20 cellular contexts compared by ENCODE assay signal in the genomic region with DNA sequence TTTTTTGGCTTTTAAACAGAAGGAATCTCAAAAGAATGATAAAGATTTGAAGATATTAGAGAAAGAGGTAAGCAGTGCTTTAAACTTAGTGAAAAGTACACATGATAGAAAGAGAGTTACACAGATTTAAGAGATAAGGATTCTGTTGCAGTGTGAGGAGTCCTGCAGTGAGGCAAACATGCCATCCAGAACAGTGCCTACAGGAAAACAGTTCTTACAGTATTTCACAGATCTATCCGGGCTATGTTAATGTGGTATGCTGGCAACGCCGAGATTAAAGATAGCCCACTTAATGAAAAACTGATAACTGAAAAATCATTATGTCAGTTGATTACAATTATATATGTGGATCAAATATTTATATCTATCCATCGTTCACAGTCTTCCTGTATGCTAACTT. TPM values are rescaled to one million over a fixed set of nuclear protein-coding genes. Genes with fewer than 3 reads are reported as not detected.
DNase-seq lines count a peak whose midpoint lies in the region; ATAC-seq, FAIRE-seq and TF ChIP-seq lines count a peak whose summit lies in the region.
"Had no signal": no experiment of that assay in that cellular context is flagged by ENCODE, and none has a peak within 500 bp of the region (broad histone marks: within the 10 kb centered on the region; RNA-seq: fewer than 3 reads in every experiment).

No MANE protein-coding gene starts in this region.

- H3K4me1 Mint-ChIP-seq in activated CD4-positive, alpha-beta memory T cell treated with anti-CD3 and anti-CD28 coated beads, Interleukin-2, amount 10 ng/mL, durations not matched to agents 7 days and 5 days, result peaks cover 39% of the 10 kb centered on the region
- H3K4me1 Mint-ChIP-seq in activated CD4-positive, alpha-beta memory T cell treated with anti-CD3 and anti-CD28 coated beads for 36 hours (ENCODE audit: low read depth), result peaks cover 15% of the 10 kb centered on the region
- H3K4me1 Mint-ChIP-seq in osteocyte (ENCODE audit: unreplicated experiment), result peaks cover 9% of the 10 kb centered on the region

- TF ChIP-seq EP300 in GM12878 (IDR thresholded peaks at IDR 0.05; ENCODE audit: borderline replicate concordance in 1 of 2, control insufficient read depth in 1 of 2, low read depth in 2 of 2, low read length in 2 of 2), result no peak

- H3K4me3 Mint-ChIP-seq in activated CD4-positive, alpha-beta memory T cell treated with anti-CD3 and anti-CD28 coated beads, Interleukin-2, amount 10 ng/mL, durations not matched to agents 7 days and 5 days, result no peak overlapping the region
- H3K4me3 Mint-ChIP-seq in activated CD4-positive, alpha-beta memory T cell treated with anti-CD3 and anti-CD28 coated beads for 36 hours, result no peak overlapping the region
- no peak overlapping the region for H3K4me3 Mint-ChIP-seq in osteocyte (ENCODE audit: unreplicated experiment)
- H3K4me3 Mint-ChIP-seq: CD14-positive monocyte had no signal

- CTCF ChIA-PET in activated CD4-positive, alpha-beta memory T cell treated with anti-CD3 and anti-CD28 coated beads, Interleukin-2, amount 10 ng/mL, durations not matched to agents 7 days and 5 days (lab: Charles Lee), result interaction anchor here (4.4 kb wide), 1 partner anchor 8 kb away, joined by 17 read pairs; the partner anchor contains the start of genes HMMR and NUDCD2
- CTCF ChIA-PET in activated CD4-positive, alpha-beta memory T cell treated with anti-CD3 and anti-CD28 coated beads for 36 hours (lab: Charles Lee), result interaction anchor here (1.4 kb wide), 1 partner anchor 38 kb away, joined by 4 read pairs; the partner anchor contains the start of gene MAT2B
- CTCF ChIA-PET in GM12878 (lab: Yijun Ruan, JAX), result interaction anchor here (1.1 to 1.5 kb wide), 4 partner anchors 7 to 40 kb away, joined by 3 to 4 read pairs (median 3); no protein-coding TSS in a partner anchor

- FAIRE-seq in GM12878 (lab: Jason Lieb, UNC), result no peak
- FAIRE-seq: A204.1, GM12892 had no signal

- WGBS in GM23248 (ENCODE audit: low coverage in 1 of 2, low lambda C conversion rate in 2 of 2, missing lambda C conversion rate in 2 of 2), 2 experiments, result 74 to 82% methylated on average over 4 of the region's 4 CpGs
- WGBS in GM12878 (ENCODE audit: insufficient coverage, insufficient replicate concordance, low lambda C conversion rate, missing lambda C conversion rate), result over 99% methylated on average over 4 of the region's 4 CpGs

- no peaks in the 10 kb centered on the region for H3K9me3 Mint-ChIP-seq in activated CD4-positive, alpha-beta memory T cell treated with anti-CD3 and anti-CD28 coated beads, Interleukin-2, amount 10 ng/mL, durations not matched to agents 7 days and 5 days
- no peaks in the 10 kb centered on the region for H3K9me3 Mint-ChIP-seq in activated CD4-positive, alpha-beta memory T cell treated with anti-CD3 and anti-CD28 coated beads for 36 hours
- H3K9me3 Mint-ChIP-seq in osteocyte (ENCODE audit: unreplicated experiment), result no peaks in the 10 kb centered on the region
- H3K9me3 Mint-ChIP-seq: CD14-positive monocyte had no signal

- H3K9me2 ChIP-seq in GM23248 (ENCODE audit: insufficient read depth), result no peaks in the 10 kb centered on the region

- H3K79me2 ChIP-seq in GM23248 (ENCODE audit: insufficient read depth) (peaks cover 26% of the 10 kb centered on the region), GM12878 (ENCODE audit: control insufficient read depth, insufficient read depth, low read length) (peaks cover 27% of the 10 kb centered on the region)

- no peaks in the 10 kb centered on the region for H3K36me3 ChIP-seq in GM23248 (ENCODE audit: low read depth)
- peaks cover 11 to 12% of the 10 kb centered on the region in 2 experiments; a peak in 3 of 4 replicates for H3K36me3 ChIP-seq in GM12878 (ENCODE audit: control insufficient read depth in 2 of 2, insufficient read depth in 2 of 2, low read length in 1 of 2)

- peaks cover 4% of the 10 kb centered on the region; the same call in 1 of the 2 replicates for H3F3A ChIP-seq in GM23248 (ENCODE audit: insufficient read depth)

- SMC1A ChIA-PET in GM12878 (lab: Charles Lee; ENCODE audit: uncharacterized antibody, unreplicated experiment), result interaction anchor here (0.7 to 4.2 kb wide), 7 partner anchors 10 to 52 kb away, joined by 3 to 17 read pairs (median 3); no protein-coding TSS in a partner anchor

- no TSS peak for BruUV-seq in GM12878 (replicated peaks; lab: Mats Ljungman, UMichigan)

- no peaks in the 10 kb centered on the region for H3K27me3 Mint-ChIP-seq in activated CD4-positive, alpha-beta memory T cell treated with anti-CD3 and anti-CD28 coated beads, Interleukin-2, amount 10 ng/mL, durations not matched to agents 7 days and 5 days
- no peaks in the 10 kb centered on the region for H3K27me3 Mint-ChIP-seq in activated CD4-positive, alpha-beta memory T cell treated with anti-CD3 and anti-CD28 coated beads for 36 hours
- H3K27me3 Mint-ChIP-seq in osteocyte (ENCODE audit: unreplicated experiment), result no peaks in the 10 kb centered on the region

- H3K4me2 ChIP-seq in GM23248 (ENCODE audit: unreplicated experiment) (no peak overlapping the region), GM12878 (ENCODE audit: control insufficient read depth, insufficient read depth) (no peak overlapping the region)

- in situ Hi-C loops in GM23248 (cut with MboI) (no loop called here), GM12878 (cut with MboI) (no loop called here)

- H3K4me3 ChIP-seq in GM23248, result no peak overlapping the region
- H3K4me3 ChIP-seq in GM12878, result no peak overlapping the region

- H3K27me3 ChIP-seq in GM23248 (replicated peaks; ENCODE audit: insufficient read depth), result no peaks in the 10 kb centered on the region
- no peaks in the 10 kb centered on the region for H3K27me3 ChIP-seq in GM12878 (replicated peaks in 1 of 2; ENCODE audit: control insufficient read depth in 2 of 2, insufficient read depth in 2 of 2, low read length in 1 of 2)

- no peak overlapping the region for H3K27ac ChIP-seq in GM23248
- no peak overlapping the region for H3K27ac ChIP-seq in GM12878 (ENCODE audit: control insufficient read depth, insufficient read depth)

- TF ChIP-seq RAD21 in GM12878 (IDR thresholded peaks at IDR 0.05; ENCODE audit: insufficient read depth, low read depth, low read length), result no peak

- TF ChIP-seq CTCF in GM12878 (IDR thresholded peaks at IDR 0.05 in 2 of 3, conservative IDR thresholded peaks at IDR 0.05 in 1 of 3; ENCODE audit: control insufficient read depth in 2 of 3, extremely low read depth in 1 of 3, insufficient read depth in 1 of 3, low read depth in 3 of 3, low read length in 3 of 3), result no peak
- no peak for TF ChIP-seq CTCF in osteocyte (IDR thresholded peaks at IDR 0.05)

- peaks cover 70% of the 10 kb centered on the region for H3K36me3 Mint-ChIP-seq in activated CD4-positive, alpha-beta memory T cell treated with anti-CD3 and anti-CD28 coated beads, Interleukin-2, amount 10 ng/mL, durations not matched to agents 7 days and 5 days (ENCODE audit: low read depth)
- H3K36me3 Mint-ChIP-seq in activated CD4-positive, alpha-beta memory T cell treated with anti-CD3 and anti-CD28 coated beads for 36 hours, result peaks cover 44% of the 10 kb centered on the region
- H3K36me3 Mint-ChIP-seq in osteocyte (ENCODE audit: unreplicated experiment), result no peaks in the 10 kb centered on the region

- POLR2A ChIA-PET in activated CD4-positive, alpha-beta memory T cell treated with anti-CD3 and anti-CD28 coated beads, Interleukin-2, amount 10 ng/mL, durations not matched to agents 7 days and 5 days (lab: Charles Lee), result interaction anchor here (1.3 to 8.1 kb wide), 2 partner anchors 8 to 30 kb away, joined by 3 to 69 read pairs; partner anchors contain the start of genes CCNG1, HMMR and NUDCD2
- POLR2A ChIA-PET in activated CD4-positive, alpha-beta memory T cell treated with anti-CD3 and anti-CD28 coated beads for 36 hours (lab: Charles Lee), result interaction anchor here (0.6 kb wide), 1 partner anchor 30 kb away, joined by 3 read pairs; no protein-coding TSS in a partner anchor
- POLR2A ChIA-PET in GM12878 (lab: Charles Lee), result interaction anchor here (0.7 to 4.8 kb wide), 3 partner anchors 8 to 250 kb away, joined by 5 to 17 read pairs (median 7); partner anchors contain the start of genes HMMR and NUDCD2

- peak overlapping the region; percentile 45 for H3K27ac Mint-ChIP-seq in activated CD4-positive, alpha-beta memory T cell treated with anti-CD3 and anti-CD28 coated beads, Interleukin-2, amount 10 ng/mL, durations not matched to agents 7 days and 5 days
- no peak overlapping the region for H3K27ac Mint-ChIP-seq in activated CD4-positive, alpha-beta memory T cell treated with anti-CD3 and anti-CD28 coated beads for 36 hours
- peak overlapping the region; percentile 31 for H3K27ac Mint-ChIP-seq in osteocyte (ENCODE audit: unreplicated experiment)

- H2AFZ ChIP-seq in GM23248 (peak overlapping the region; percentile 65), GM12878 (ENCODE audit: control insufficient read depth, low read depth, low read length) (peak overlapping the region; percentile 2; the same call in 1 of the 2 replicates)

- TF ChIP-seq POLR2A in GM12878 (IDR thresholded peaks at IDR 0.05; ENCODE audit: low read depth, low read length), result no peak

- H3K9me3 ChIP-seq in GM23248 (ENCODE audit: low read depth), result no peaks in the 10 kb centered on the region
- H3K9me3 ChIP-seq in GM12878 (replicated peaks; ENCODE audit: control insufficient read depth, insufficient read depth, low read length), result no peaks in the 10 kb centered on the region

- ATAC-seq in GM12878, result no peak
- ATAC-seq: HCT116, Panc1, Right ventricle myocardium inferior had no signal

- no peaks in the 10 kb centered on the region for H4K20me1 ChIP-seq in GM23248 (ENCODE audit: insufficient read depth)
- no peaks in the 10 kb centered on the region for H4K20me1 ChIP-seq in GM12878 (ENCODE audit: control insufficient read depth, insufficient read depth)

- peaks cover 7% of the 10 kb centered on the region; the same call in 1 of the 2 replicates for H3K4me1 ChIP-seq in GM23248 (ENCODE audit: insufficient read depth)
- H3K4me1 ChIP-seq in GM12878 (ENCODE audit: control insufficient read depth, insufficient read depth, low read length), result no peaks in the 10 kb centered on the region; the same call in 1 of the 2 replicates

- intact Hi-C loops in activated CD4-positive, alpha-beta memory T cell treated with anti-CD3 and anti-CD28 coated beads for 36 hours (cut with micrococcal nuclease), result no loop called here
- intact Hi-C loops in GM12878 (cut with micrococcal nuclease; ENCODE audit: unreplicated experiment), result no loop called here

- H3K9ac ChIP-seq in GM23248 (no peak overlapping the region), GM12878 (ENCODE audit: control insufficient read depth, insufficient read depth, low read length) (no peak overlapping the region)

- RAD21 ChIA-PET in GM12878 (lab: Charles Lee; ENCODE audit: unreplicated experiment), result interaction anchor here (1.4 kb wide), 1 partner anchor 35 kb away, joined by 4 read pairs; no protein-coding TSS in a partner anchor

- DNase-seq in activated CD4-positive, alpha-beta memory T cell treated with anti-CD3 and anti-CD28 coated beads, Interleukin-2, amount 10 ng/mL, durations not matched to agents 7 days and 5 days, result no peak
- DNase-seq in activated CD4-positive, alpha-beta memory T cell treated with anti-CD3 and anti-CD28 coated beads for 36 hours, result no peak
- DNase-seq in GM23248 (no peak), GM12878 (ENCODE audit: low read depth, low spot score) (no peak), osteocyte (ENCODE audit: extremely low spot score, unreplicated experiment) (no peak), NCI-H2196 treated with DMSO at 0.1 percent for 48 hours (lab: John Stamatoyannopoulos, UW; ENCODE audit: unreplicated experiment) (no peak), HuH-7 (ENCODE audit: low spot score) (no peak), NCI-H2227 (lab: John Stamatoyannopoulos, UW; ENCODE audit: unreplicated experiment) (no peak)
- DNase-seq: Calu3, DMS79, NCI-H1048, NCI-H146, NCI-H446, NCI-H82 had no signal

RNA-seq across cellular contexts. Expression of gene HMMR, which starts 7.2 kb away (rescaled TPM):
- 10 to 100 TPM; 74.7 to 75.7 TPM for total RNA-seq in activated CD4-positive, alpha-beta memory T cell treated with anti-CD3 and anti-CD28 coated beads, Interleukin-2, amount 10 ng/mL, durations not matched to agents 7 days and 5 days
- 100 to 1,000 TPM; 109 to 118 TPM for total RNA-seq in activated CD4-positive, alpha-beta memory T cell treated with anti-CD3 and anti-CD28 coated beads for 36 hours
- total RNA-seq in GM23248 (2014; rRNA removed; shearing (Covaris generic)), result 10.7 and 13.9 TPM in 2 replicates
- 16.4 and 16.8 TPM in 2 replicates for polyA plus RNA-seq in GM23248 (2016; fragmentation: Nextera tagmentation; extraction: Ambion mirVana)
- total RNA-seq in GM12878 (2013; cell fraction: nucleolus; rRNA removed), result 24.5 and 26.0 TPM in 2 replicates
- 55.2 and 75.9 TPM in 2 replicates for total RNA-seq in GM12878 (2014; rRNA removed)
- total RNA-seq in GM12878 (2014; rRNA removed; fragmentation: Illumina TruSeq; extraction: Trizol), result 96.7 and 101 TPM in 2 replicates
- 52.6 and 59.3 TPM in 2 replicates for total RNA-seq in GM12878 (2021)
- polyA plus RNA-seq in GM12878 (2011; ENCODE audit: low read depth), result 13.8 TPM
- polyA plus RNA-seq in GM12878 (2011; rRNA removed), result 63.9 and 131 TPM in 2 replicates
- polyA plus RNA-seq in GM12878 (2011; cell fraction: cytosol; rRNA removed), result 16.7 and 19.6 TPM in 2 replicates
- 34.3 and 53.5 TPM in 2 replicates for polyA plus RNA-seq in GM12878 (2011; cell fraction: nucleus; rRNA removed)
- polyA plus RNA-seq in GM12878 (2012), result 18.8 and 33.5 TPM in 2 replicates
- polyA plus RNA-seq in GM12878 (2014; fragmentation: Illumina TruSeq; extraction: Trizol), result 93.0 and 111 TPM in 2 replicates
- 10 to 100 TPM; 58.1 to 64.4 TPM for polyA plus RNA-seq in GM12878 (2014; fragmentation: Nextera tagmentation; extraction: Ambion mirVana)
- polyA plus RNA-seq in GM12878 (2014; rRNA removed), result 36.1 and 44.1 TPM in 2 replicates
- polyA plus RNA-seq in GM12878 (2016; fragmentation: Nextera tagmentation; extraction: Ambion mirVana), result 100 to 1,000 TPM; 117 to 122 TPM
- 22.7 and 22.8 TPM in 2 replicates for polyA minus RNA-seq in GM12878 (2011; rRNA and poly(A)+ RNA removed)
- 10.8 and 14.7 TPM in 2 replicates for polyA minus RNA-seq in GM12878 (2011; cell fraction: cytosol; rRNA and poly(A)+ RNA removed)
- polyA minus RNA-seq in GM12878 (2011; cell fraction: nucleus; rRNA and poly(A)+ RNA removed), result 14.3 and 16.6 TPM in 2 replicates
- 4.5 and 5.5 TPM in 2 replicates for total RNA-seq in osteocyte

RNA-seq across cellular contexts. Expression of gene NUDCD2, which starts 7.8 kb away (rescaled TPM):
- 10 to 100 TPM; 36.0 to 39.3 TPM for total RNA-seq in activated CD4-positive, alpha-beta memory T cell treated with anti-CD3 and anti-CD28 coated beads, Interleukin-2, amount 10 ng/mL, durations not matched to agents 7 days and 5 days
- 10 to 100 TPM; 46.4 to 48.6 TPM for total RNA-seq in activated CD4-positive, alpha-beta memory T cell treated with anti-CD3 and anti-CD28 coated beads for 36 hours
- total RNA-seq in GM23248 (2014; rRNA removed; shearing (Covaris generic)), result 2.7 and 4.9 TPM in 2 replicates
- polyA plus RNA-seq in GM23248 (2016; fragmentation: Nextera tagmentation; extraction: Ambion mirVana) (57.8 and 59.0 TPM in 2 replicates), GM12878 (2011; rRNA removed) (25.0 and 50.1 TPM in 2 replicates), GM12878 (2014; fragmentation: Illumina TruSeq; extraction: Trizol) (21.8 and 24.0 TPM in 2 replicates), GM12878 (2014; fragmentation: Nextera tagmentation; extraction: Ambion mirVana) (10 to 100 TPM in 1 of 2 experiments, 1 to 10 TPM in 1; 9.1 to 18.1 TPM), GM12878 (2014; rRNA removed) (19.5 and 22.5 TPM in 2 replicates), GM12878 (2016; fragmentation: Nextera tagmentation; extraction: Ambion mirVana) (100 to 1,000 TPM; 114 to 133 TPM)
- 38.4 and 41.6 TPM in 2 replicates for total RNA-seq in GM12878 (2013; cell fraction: nucleolus; rRNA removed)
- total RNA-seq in GM12878 (2014; rRNA removed) (23.7 and 24.1 TPM in 2 replicates), GM12878 (2014; rRNA removed; fragmentation: Illumina TruSeq; extraction: Trizol) (20.7 and 25.3 TPM in 2 replicates), GM12878 (2021) (50.4 and 53.9 TPM in 2 replicates), osteocyte (25.1 and 30.0 TPM in 2 replicates)
- polyA plus RNA-seq in GM12878 (2011; ENCODE audit: low read depth), result 4.3 TPM
- 7.3 and 7.8 TPM in 2 replicates for polyA plus RNA-seq in GM12878 (2011; cell fraction: cytosol; rRNA removed)
- 11.5 and 12.9 TPM in 2 replicates for polyA plus RNA-seq in GM12878 (2011; cell fraction: nucleus; rRNA removed)
- polyA plus RNA-seq in GM12878 (2012), result 23.8 TPM in 2 replicates
- polyA minus RNA-seq in GM12878 (2011; rRNA and poly(A)+ RNA removed), result 7.6 and 11.0 TPM in 2 replicates
- polyA minus RNA-seq in GM12878 (2011; cell fraction: cytosol; rRNA and poly(A)+ RNA removed), result 4.5 and 11.9 TPM in 2 replicates
- 10.6 and 16.1 TPM in 2 replicates for polyA minus RNA-seq in GM12878 (2011; cell fraction: nucleus; rRNA and poly(A)+ RNA removed)

RNA-seq across cellular contexts. Expression of gene CCNG1, which starts 30.3 kb away (rescaled TPM):
- 100 to 1,000 TPM; 143 to 154 TPM for total RNA-seq in activated CD4-positive, alpha-beta memory T cell treated with anti-CD3 and anti-CD28 coated beads, Interleukin-2, amount 10 ng/mL, durations not matched to agents 7 days and 5 days
- total RNA-seq in activated CD4-positive, alpha-beta memory T cell treated with anti-CD3 and anti-CD28 coated beads for 36 hours, result 100 to 1,000 TPM; 139 to 164 TPM
- 166 and 179 TPM in 2 replicates for total RNA-seq in GM23248 (2014; rRNA removed; shearing (Covaris generic))
- 101 and 106 TPM in 2 replicates for polyA plus RNA-seq in GM23248 (2016; fragmentation: Nextera tagmentation; extraction: Ambion mirVana)
- 114 and 118 TPM in 2 replicates for total RNA-seq in GM12878 (2013; cell fraction: nucleolus; rRNA removed)
- 164 and 203 TPM in 2 replicates for total RNA-seq in GM12878 (2014; rRNA removed)
- total RNA-seq in GM12878 (2014; rRNA removed; fragmentation: Illumina TruSeq; extraction: Trizol), result 227 and 241 TPM in 2 replicates
- 182 and 189 TPM in 2 replicates for total RNA-seq in GM12878 (2021)
- 98.0 TPM for polyA plus RNA-seq in GM12878 (2011; ENCODE audit: low read depth)
- polyA plus RNA-seq in GM12878 (2011; rRNA removed), result 226 and 358 TPM in 2 replicates
- polyA plus RNA-seq in GM12878 (2011; cell fraction: cytosol; rRNA removed), result 74.2 and 104 TPM in 2 replicates
- polyA plus RNA-seq in GM12878 (2011; cell fraction: nucleus; rRNA removed), result 87.6 and 103 TPM in 2 replicates
- polyA plus RNA-seq in GM12878 (2012), result 212 and 254 TPM in 2 replicates
- 180 and 248 TPM in 2 replicates for polyA plus RNA-seq in GM12878 (2014; fragmentation: Illumina TruSeq; extraction: Trizol)
- 100 to 1,000 TPM; 200 to 274 TPM for polyA plus RNA-seq in GM12878 (2014; fragmentation: Nextera tagmentation; extraction: Ambion mirVana)
- 70.4 and 90.1 TPM in 2 replicates for polyA plus RNA-seq in GM12878 (2014; rRNA removed)
- 100 to 1,000 TPM; 199 to 204 TPM for polyA plus RNA-seq in GM12878 (2016; fragmentation: Nextera tagmentation; extraction: Ambion mirVana)
- 117 and 211 TPM in 2 replicates for polyA minus RNA-seq in GM12878 (2011; rRNA and poly(A)+ RNA removed)
- polyA minus RNA-seq in GM12878 (2011; cell fraction: cytosol; rRNA and poly(A)+ RNA removed), result 77.0 and 89.1 TPM in 2 replicates
- 23.2 and 34.7 TPM in 2 replicates for polyA minus RNA-seq in GM12878 (2011; cell fraction: nucleus; rRNA and poly(A)+ RNA removed)
- total RNA-seq in osteocyte, result 163 and 165 TPM in 2 replicates

RNA-seq across cellular contexts. Expression of gene MAT2B, which starts 37.7 kb away (rescaled TPM):
- total RNA-seq in activated CD4-positive, alpha-beta memory T cell treated with anti-CD3 and anti-CD28 coated beads, Interleukin-2, amount 10 ng/mL, durations not matched to agents 7 days and 5 days, result 100 to 1,000 TPM; 112 to 119 TPM
- 100 to 1,000 TPM; 114 to 122 TPM for total RNA-seq in activated CD4-positive, alpha-beta memory T cell treated with anti-CD3 and anti-CD28 coated beads for 36 hours
- total RNA-seq in GM23248 (2014; rRNA removed; shearing (Covaris generic)), result 61.3 and 63.1 TPM in 2 replicates
- polyA plus RNA-seq in GM23248 (2016; fragmentation: Nextera tagmentation; extraction: Ambion mirVana) (95.5 and 98.8 TPM in 2 replicates), GM12878 (2011; rRNA removed) (96.8 and 98.5 TPM in 2 replicates), GM12878 (2014; fragmentation: Illumina TruSeq; extraction: Trizol) (61.9 and 75.9 TPM in 2 replicates), GM12878 (2014; fragmentation: Nextera tagmentation; extraction: Ambion mirVana) (10 to 100 TPM; 65.5 to 77.7 TPM), GM12878 (2014; rRNA removed) (37.6 and 46.4 TPM in 2 replicates), GM12878 (2016; fragmentation: Nextera tagmentation; extraction: Ambion mirVana) (100 to 1,000 TPM; 119 to 122 TPM)
- total RNA-seq in GM12878 (2013; cell fraction: nucleolus; rRNA removed), result 33.1 and 35.1 TPM in 2 replicates
- total RNA-seq in GM12878 (2014; rRNA removed) (43.2 and 53.3 TPM in 2 replicates), GM12878 (2014; rRNA removed; fragmentation: Illumina TruSeq; extraction: Trizol) (46.4 and 48.5 TPM in 2 replicates), GM12878 (2021) (48.0 and 49.7 TPM in 2 replicates), osteocyte (45.9 and 47.0 TPM in 2 replicates)
- polyA plus RNA-seq in GM12878 (2011; ENCODE audit: low read depth), result 39.7 TPM
- 28.4 and 28.9 TPM in 2 replicates for polyA plus RNA-seq in GM12878 (2011; cell fraction: cytosol; rRNA removed)
- polyA plus RNA-seq in GM12878 (2011; cell fraction: nucleus; rRNA removed), result 27.6 and 27.7 TPM in 2 replicates
- polyA plus RNA-seq in GM12878 (2012), result 49.7 and 62.4 TPM in 2 replicates
- polyA minus RNA-seq in GM12878 (2011; rRNA and poly(A)+ RNA removed), result 29.9 and 47.2 TPM in 2 replicates
- 13.9 and 17.6 TPM in 2 replicates for polyA minus RNA-seq in GM12878 (2011; cell fraction: cytosol; rRNA and poly(A)+ RNA removed)
- polyA minus RNA-seq in GM12878 (2011; cell fraction: nucleus; rRNA and poly(A)+ RNA removed), result 9.1 and 15.5 TPM in 2 replicates
